8 cellular contexts compared by ENCODE assay signal in genomic region chr6:79713701-79714322, GRCh38.
A peak's percentile ranks its signal among the peaks of the same experiment; 100 is the strongest.
DNase-seq lines count a peak whose midpoint lies in the region; ATAC-seq, FAIRE-seq and TF ChIP-seq lines count a peak whose summit lies in the region.

No MANE protein-coding gene starts in this region.

- ATAC-seq in HG02884 (IDR thresholded peaks at IDR 0.05; ENCODE audit: unreplicated experiment) (peak; percentile 66), gastrocnemius medialis (peak in 1 of 2 donors; percentile 46)

- peaks cover 0 to 6% of the 10 kb centered on the region in 2 donors for H3K4me1 ChIP-seq in gastrocnemius medialis

- no peaks in the 10 kb centered on the region for H3K9me3 ChIP-seq in gastrocnemius medialis

- H3K4me3 ChIP-seq in gastrocnemius medialis, result no peak overlapping the region

- no peaks in the 10 kb centered on the region for H3K27me3 ChIP-seq in gastrocnemius medialis

- peak; percentile 32 for DNase-seq in GM10266 (ENCODE audit: extremely low spot score)
- peak; percentile 75 for DNase-seq in NCI-H82 (lab: John Stamatoyannopoulos, UW)
- peak; percentile 45 to 53 for DNase-seq in activated T-cell treated with anti-CD3 and anti-CD28 coated beads, Interleukin-2, amount 50 U/mL, for 48 hours
- DNase-seq in glomerular visceral epithelial cell (ENCODE audit: extremely low spot score), result peak; percentile 39
- no peak for DNase-seq in gastrocnemius medialis
- DNase-seq in cerebellar nuclear complex (lab: John Stamatoyannopoulos, UW), result no peak

- in situ Hi-C loops in gastrocnemius medialis (cut with MboI; ENCODE audit: low sequenced_read_pairs in 4 of 4), result no loop called here

- no peak overlapping the region for H3K27ac ChIP-seq in gastrocnemius medialis

- TF ChIP-seq CTCF in GM10266 (IDR thresholded peaks at IDR 0.05; ENCODE audit: control insufficient read depth, insufficient read depth, low read depth, missing control alignments) (peak; percentile 65), gastrocnemius medialis (IDR thresholded peaks at IDR 0.05 in 4 of 5, conservative IDR thresholded peaks at IDR 0.05 in 1 of 5) (peak in 4 of 5 experiments; percentile 10 to 66 (median 38))

- FAIRE-seq in A204.1 (lab: Jason Lieb, UNC), result peak; percentile 74

- intact Hi-C loops in gastrocnemius medialis (cut with DNase I; ENCODE audit: low total_unique reads), result loop anchor here (2.0 kb wide), 1 partner anchor 143 kb away; no protein-coding TSS in a partner anchor

- TF ChIP-seq POLR2A in gastrocnemius medialis (IDR thresholded peaks at IDR 0.05), result no peak

- no peaks in the 10 kb centered on the region for H3K36me3 ChIP-seq in gastrocnemius medialis

Comparison
In these comparisons a context has a peak if more than half of its experiments do, and no peak if none do; other contexts are left out.
1. DNase-seq: peak in GM10266 (single experiment), NCI-H82 (single experiment), activated T-cell treated with anti-CD3 and anti-CD28 coated beads, Interleukin-2, amount 50 U/mL, for 48 hours (2 of 2) and glomerular visceral epithelial cell (single experiment); none in gastrocnemius medialis (0 of 2) and cerebellar nuclear complex (0 of 2).